In genomic region chr2:217597140-217597539, GRCh38 we compare ENCODE assay signal across 24 cellular contexts.
"Had no signal": no experiment of that assay in that cellular context is flagged by ENCODE, and none has a peak within 500 bp of the region (broad histone marks: within the 10 kb centered on the region; RNA-seq: fewer than 3 reads in every experiment).

No MANE protein-coding gene starts in this region.

- H3K4me3 ChIP-seq: colonic mucosa, esophagus squamous epithelium, gastroesophageal sphincter had no signal

- DNase-seq: activated CD4-positive, alpha-beta memory T cell treated with anti-CD3 and anti-CD28 coated beads, Interleukin-2, amount 10 ng/mL, durations not matched to agents 7 days and 5 days; activated CD4-positive, alpha-beta T cell treated with anti-CD3 and anti-CD28 coated beads for 1 hour; activated CD4-positive, alpha-beta T cell treated with anti-CD3 and anti-CD28 coated beads for 4 hours; activated CD4-positive, alpha-beta T cell treated with anti-CD3 and anti-CD28 coated beads, Interleukin-2, amount 10 ng/mL, durations not matched to agents 7 days and 5 days; activated CD4-positive, alpha-beta T cell treated with anti-CD3 and anti-CD28 coated beads, Interleukin-2, amount 50 U/mL, for 4 hours; activated CD8-positive, alpha-beta memory T cell treated with anti-CD3 and anti-CD28 coated beads, Interleukin-2, amount 50 U/mL, for 48 hours; activated gamma-delta T cell treated with Interleukin-2 at 50 U/mL for 16 hours; activated naive CD4-positive, alpha-beta T cell treated with anti-CD3 and anti-CD28 coated beads, Interleukin-2, amount 50 U/mL, for 16 hours; activated naive CD4-positive, alpha-beta T cell treated with Interleukin-2 at 50 U/mL for 16 hours; activated T-cell treated with anti-CD3 and anti-CD28 coated beads for 4 hours; activated T-cell treated with anti-CD3 and anti-CD28 coated beads, Interleukin-2, amount 50 U/mL, for 24 hours; activated T-cell treated with anti-CD3 and anti-CD28 coated beads, Interleukin-2, amount 50 U/mL, for 72 hours; amniotic stem cell; anterior cingulate cortex; brain microvascular endothelial cell; colonic mucosa; effector CD8-positive, alpha-beta T cell; esophagus squamous epithelium; foreskin melanocyte; T-helper 2 cell had no signal

- H3K36me3 ChIP-seq: brain microvascular endothelial cell, colonic mucosa, esophagus squamous epithelium, gastroesophageal sphincter had no signal

- H3K9me3 Mint-ChIP-seq: activated CD4-positive, alpha-beta memory T cell treated with anti-CD3 and anti-CD28 coated beads, Interleukin-2, amount 10 ng/mL, durations not matched to agents 7 days and 5 days; activated CD4-positive, alpha-beta T cell treated with anti-CD3 and anti-CD28 coated beads, Interleukin-2, amount 10 ng/mL, durations not matched to agents 7 days and 5 days; activated T-cell treated with anti-CD3 and anti-CD28 coated beads, Interleukin-2, amount 50 U/mL, for 24 hours; activated T-cell treated with anti-CD3 and anti-CD28 coated beads, Interleukin-2, amount 50 U/mL, for 72 hours; central memory CD8-positive, alpha-beta T cell had no signal

- H3K4me1 ChIP-seq: colonic mucosa, esophagus squamous epithelium, gastroesophageal sphincter had no signal

- H3K9me3 ChIP-seq: colonic mucosa, esophagus squamous epithelium, gastroesophageal sphincter had no signal

- H3K27me3 ChIP-seq: brain microvascular endothelial cell, colonic mucosa, gastroesophageal sphincter had no signal

- H3K4me3 Mint-ChIP-seq: activated CD4-positive, alpha-beta memory T cell treated with anti-CD3 and anti-CD28 coated beads, Interleukin-2, amount 10 ng/mL, durations not matched to agents 7 days and 5 days; activated CD4-positive, alpha-beta T cell treated with anti-CD3 and anti-CD28 coated beads, Interleukin-2, amount 10 ng/mL, durations not matched to agents 7 days and 5 days; activated naive CD8-positive, alpha-beta T cell; activated T-cell treated with anti-CD3 and anti-CD28 coated beads, Interleukin-2, amount 50 U/mL, for 24 hours; activated T-cell treated with anti-CD3 and anti-CD28 coated beads, Interleukin-2, amount 50 U/mL, for 72 hours; central memory CD8-positive, alpha-beta T cell had no signal

- H3K27ac Mint-ChIP-seq: activated CD4-positive, alpha-beta memory T cell treated with anti-CD3 and anti-CD28 coated beads, Interleukin-2, amount 10 ng/mL, durations not matched to agents 7 days and 5 days; activated CD4-positive, alpha-beta T cell treated with anti-CD3 and anti-CD28 coated beads, Interleukin-2, amount 10 ng/mL, durations not matched to agents 7 days and 5 days; activated naive CD8-positive, alpha-beta T cell; activated T-cell treated with anti-CD3 and anti-CD28 coated beads, Interleukin-2, amount 50 U/mL, for 24 hours; activated T-cell treated with anti-CD3 and anti-CD28 coated beads, Interleukin-2, amount 50 U/mL, for 72 hours had no signal

- H3K27me3 Mint-ChIP-seq: activated naive CD8-positive, alpha-beta T cell; activated T-cell treated with anti-CD3 and anti-CD28 coated beads, Interleukin-2, amount 50 U/mL, for 24 hours had no signal

- H3K27ac ChIP-seq: brain microvascular endothelial cell, colonic mucosa, epithelial cell of prostate, esophagus squamous epithelium, gastroesophageal sphincter had no signal

- H3K4me1 Mint-ChIP-seq: activated CD4-positive, alpha-beta memory T cell treated with anti-CD3 and anti-CD28 coated beads, Interleukin-2, amount 10 ng/mL, durations not matched to agents 7 days and 5 days; central memory CD8-positive, alpha-beta T cell had no signal
